Comparison of ENCODE assay signal across 12 cellular contexts in the genomic region with DNA sequence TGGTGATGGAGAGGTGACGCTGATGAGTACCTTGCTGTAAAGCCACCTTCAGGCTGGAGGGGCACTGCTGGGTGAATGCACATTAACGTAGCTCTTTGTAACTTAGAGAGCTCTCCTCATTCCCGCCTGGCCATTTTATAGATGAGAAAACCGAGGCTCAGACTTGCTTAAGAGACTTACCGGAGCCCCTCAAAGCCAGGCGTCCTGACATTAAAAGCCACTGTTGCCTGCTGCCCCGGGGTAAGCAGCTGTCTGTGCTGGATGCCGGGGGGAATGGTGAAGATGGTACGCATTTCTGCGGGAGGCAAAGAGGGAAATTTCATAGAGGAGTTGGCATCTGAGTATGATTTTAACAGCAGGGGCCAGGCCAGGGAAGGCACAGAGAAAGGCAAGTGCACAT.
"Had no signal": no experiment of that assay in that cellular context is flagged by ENCODE, and none has a peak within 500 bp of the region (broad histone marks: within the 10 kb centered on the region; RNA-seq: fewer than 3 reads in every experiment).

No MANE protein-coding gene starts in this region.

- FAIRE-seq: RCC 7860 had no signal

- DNase-seq: KG1, MG63, NCI-H2029, NCI-H2081 treated with DMSO at 0.1 percent for 48 hours, NCI-H226, NCI-H510A, Right ventricle myocardium superior, RPMI8226, SIG-M5, SK-N-SH had no signal

- H3K4me2 ChIP-seq: SK-N-SH had no signal

- H3K4me1 ChIP-seq: SJSA1 had no signal

- H3K36me3 ChIP-seq: MG63, SJSA1 had no signal

- H3K27me3 ChIP-seq: MG63, SJSA1 had no signal

- H3K4me3 ChIP-seq: MG63, SJSA1 had no signal

- H3K27ac ChIP-seq: SJSA1 had no signal

- H3K9ac ChIP-seq: SK-N-SH had no signal

- H3K9me3 ChIP-seq: MG63, SJSA1, SK-N-SH had no signal
